ENCODE assay signal across 8 cellular contexts in the genomic region with DNA sequence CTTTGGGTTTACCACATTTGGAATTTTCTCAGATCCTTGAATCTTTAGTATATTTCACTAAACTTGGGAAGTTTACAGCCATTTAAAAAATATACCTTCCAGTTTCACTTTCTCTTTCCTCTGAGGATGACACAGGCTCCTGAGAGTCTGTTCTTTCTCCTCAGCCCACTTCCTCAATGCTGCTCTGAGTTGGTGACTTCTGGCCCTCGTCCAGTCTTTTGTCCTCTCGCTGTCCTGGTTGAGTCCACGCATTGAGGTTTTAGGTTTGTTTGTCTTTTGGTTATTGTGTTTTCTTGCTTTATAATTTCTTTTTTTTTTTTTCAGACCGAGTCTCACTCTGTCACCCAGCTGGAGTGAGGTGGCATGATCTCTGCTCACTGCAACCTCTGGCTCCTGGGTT.
DNase-seq lines count a peak whose midpoint lies in the region; ATAC-seq and TF ChIP-seq lines count a peak whose summit lies in the region.

No MANE protein-coding gene starts in this region.

- DNase-seq in COLO829 (ENCODE audit: low spot score) (peak; percentile 10), GM19240 (ENCODE audit: insufficient read length, low spot score) (peak; percentile 39), foreskin fibroblast (peak; percentile 26 to 30), smooth muscle cell of the brain vasculature (ENCODE audit: low read depth, low spot score) (peak; percentile 69), NCI-H1930 (lab: John Stamatoyannopoulos, UW) (no peak), NCI-H526 (lab: John Stamatoyannopoulos, UW) (no peak)
- peak; percentile 26 for DNase-seq in T-helper 2 cell treated with Interferon-gamma antibody and Interleukin-4, amounts not matched to agents 5 μg/mL and 100 μg/mL, for 36 hours (ENCODE audit: low spot score)

- ATAC-seq in HG03280 (IDR thresholded peaks at IDR 0.05; ENCODE audit: unreplicated experiment) = peak; percentile 72

- H3K9me3 Mint-ChIP-seq in T-helper 2 cell treated with Interferon-gamma antibody and Interleukin-4, amounts not matched to agents 5 μg/mL and 100 μg/mL, for 36 hours = no peaks in the 10 kb centered on the region

- TF ChIP-seq CTCF in foreskin fibroblast (IDR thresholded peaks at IDR 0.05; ENCODE audit: low read depth, low read length) = no peak

- peak overlapping the region; percentile 91 for H3K27ac Mint-ChIP-seq in T-helper 2 cell treated with Interferon-gamma antibody and Interleukin-4, amounts not matched to agents 5 μg/mL and 100 μg/mL, for 36 hours

- H3K27me3 Mint-ChIP-seq in T-helper 2 cell treated with Interferon-gamma antibody and Interleukin-4, amounts not matched to agents 5 μg/mL and 100 μg/mL, for 36 hours (ENCODE audit: low read depth) = no peaks in the 10 kb centered on the region

- H3K4me3 Mint-ChIP-seq in T-helper 2 cell treated with Interferon-gamma antibody and Interleukin-4, amounts not matched to agents 5 μg/mL and 100 μg/mL, for 36 hours = peak overlapping the region; percentile 87

- H3K4me3 ChIP-seq in foreskin fibroblast (ENCODE audit: low read depth in 1 of 2, low read length in 2 of 2) = no peak overlapping the region

- peaks cover 43% of the 10 kb centered on the region for H3K4me1 Mint-ChIP-seq in T-helper 2 cell treated with Interferon-gamma antibody and Interleukin-4, amounts not matched to agents 5 μg/mL and 100 μg/mL, for 36 hours (ENCODE audit: low read depth)

- H3K36me3 Mint-ChIP-seq in T-helper 2 cell treated with Interferon-gamma antibody and Interleukin-4, amounts not matched to agents 5 μg/mL and 100 μg/mL, for 36 hours (ENCODE audit: low read depth) = no peaks in the 10 kb centered on the region

Comparison
In these comparisons a context has a peak if more than half of its experiments do, and no peak if none do; other contexts are left out.
1. DNase-seq: peak in COLO829 (single experiment), GM19240 (single experiment), T-helper 2 cell treated with Interferon-gamma antibody and Interleukin-4, amounts not matched to agents 5 μg/mL and 100 μg/mL, for 36 hours (single experiment), foreskin fibroblast (2 of 2) and smooth muscle cell of the brain vasculature (single experiment); none in NCI-H1930 (0 of 2) and NCI-H526 (0 of 2).